8 cellular contexts compared by ENCODE assay signal in genomic region chr4:38674206-38675144, GRCh38. TPM values are rescaled to one million over a fixed set of nuclear protein-coding genes. Genes with fewer than 3 reads are reported as not detected.
DNase-seq lines count a peak whose midpoint lies in the region; ATAC-seq, FAIRE-seq and TF ChIP-seq lines count a peak whose summit lies in the region.

No MANE protein-coding gene starts in this region.

- FAIRE-seq in HepG2 (lab: Jason Lieb, UNC): peak; percentile 52

- TF ChIP-seq EP300 in HepG2 (IDR thresholded peaks at IDR 0.05; ENCODE audit: low read depth in 2 of 2, low read length in 2 of 2) (no peak), HepG2 (CRISPR knock-in tag; IDR thresholded peaks at IDR 0.05; ENCODE audit: borderline replicate concordance) (no peak)

- BruUV-seq in HepG2 (replicated peaks; lab: Mats Ljungman, UMichigan): no TSS peak

- no peak for DNase-seq in activated CD4-positive, alpha-beta T cell treated with anti-CD3 and anti-CD28 coated beads for 36 hours
- DNase-seq in activated CD4-positive, alpha-beta T cell treated with anti-CD3 and anti-CD28 coated beads for 4 hours: no peak
- DNase-seq in ascending aorta (ENCODE audit: low spot score in 2 of 2): no peak
- peak; percentile 31 for DNase-seq in HepG2 (ENCODE audit: low spot score)
- peak in 1 of 2 donors; percentile 34 for DNase-seq in thyroid gland
- DNase-seq in amniotic stem cell (lab: John Stamatoyannopoulos, UW): no peak
- DNase-seq in AML-193 (lab: John Stamatoyannopoulos, UW): no peak
- no peak for DNase-seq in NCI-H187 treated with DMSO at 0.1 percent for 48 hours (lab: John Stamatoyannopoulos, UW)

- H3K4me3 Mint-ChIP-seq in activated CD4-positive, alpha-beta T cell treated with anti-CD3 and anti-CD28 coated beads for 36 hours: peak overlapping the region; percentile 47

- peaks cover 5% of the 10 kb centered on the region for H3K36me3 Mint-ChIP-seq in activated CD4-positive, alpha-beta T cell treated with anti-CD3 and anti-CD28 coated beads for 36 hours (ENCODE audit: low read depth)

- peaks cover 43% of the 10 kb centered on the region for H4K20me1 ChIP-seq in HepG2 (ENCODE audit: insufficient read depth, low read length)

- intact Hi-C loops in activated CD4-positive, alpha-beta T cell treated with anti-CD3 and anti-CD28 coated beads for 36 hours (cut with DNase I, micrococcal nuclease): loop anchor here (1.0 to 5.0 kb wide), 8 partner anchors 57 to 612 kb away; no protein-coding TSS in a partner anchor
- intact Hi-C loops in ascending aorta (cut with DNase I): loop anchor here (1.0 to 5.0 kb wide), 4 partner anchors 354 to 612 kb away; no protein-coding TSS in a partner anchor
- intact Hi-C loops in HepG2 (cut with micrococcal nuclease; ENCODE audit: unreplicated experiment): loop anchor here (1.0 to 10.0 kb wide), 7 partner anchors 58 to 612 kb away; no protein-coding TSS in a partner anchor
- intact Hi-C loops in thyroid gland (cut with DNase I): loop anchor here (5.0 to 10.0 kb wide), 3 partner anchors 352 to 620 kb away; no protein-coding TSS in a partner anchor

- peak overlapping the region; percentile 81 for H3K4me2 ChIP-seq in HepG2 (ENCODE audit: low read depth, low read length)

- peak; percentile 25 for ATAC-seq in activated CD4-positive, alpha-beta T cell treated with anti-CD3 and anti-CD28 coated beads for 36 hours
- peak; percentile 41 for ATAC-seq in HepG2

- H2AFZ ChIP-seq in HepG2 (ENCODE audit: low read length): no peak overlapping the region

- peak overlapping the region; percentile 15 to 51 for H3K4me3 ChIP-seq in ascending aorta
- H3K4me3 ChIP-seq in HepG2 (replicated peaks in 1 of 3; ENCODE audit: insufficient read depth in 1 of 3, low read depth in 2 of 3, low read length in 3 of 3): peak overlapping the region; percentile 3 to 57 (median 26); a peak in 3 of 6 replicates
- no peak overlapping the region for H3K4me3 ChIP-seq in thyroid gland (replicated peaks in 1 of 3)

- TF ChIP-seq CTCF in ascending aorta (IDR thresholded peaks at IDR 0.05) (no peak), HepG2 (CRISPR knock-in tag; IDR thresholded peaks at IDR 0.05) (no peak), thyroid gland (IDR thresholded peaks at IDR 0.05) (no peak)

- H3K27ac ChIP-seq in ascending aorta (peak overlapping the region; percentile 91 to 99), HepG2 (ENCODE audit: extremely low read length, insufficient read depth, low read length) (peak overlapping the region; percentile 78), thyroid gland (peak overlapping the region; percentile 73 to 97 (median 91))

- H3K9me3 Mint-ChIP-seq in activated CD4-positive, alpha-beta T cell treated with anti-CD3 and anti-CD28 coated beads for 36 hours (ENCODE audit: low read depth): no peaks in the 10 kb centered on the region

- peaks cover 88% of the 10 kb centered on the region for H3K4me1 Mint-ChIP-seq in activated CD4-positive, alpha-beta T cell treated with anti-CD3 and anti-CD28 coated beads for 36 hours

- peaks cover 97% of the 10 kb centered on the region for H3K79me2 ChIP-seq in HepG2 (ENCODE audit: insufficient read depth, low read length)

- CTCF ChIA-PET in activated CD4-positive, alpha-beta T cell treated with anti-CD3 and anti-CD28 coated beads for 36 hours (lab: Charles Lee): interaction anchor here (0.6 to 4.9 kb wide), 42 partner anchors 8 to 839 kb away, joined by 3 to 112 read pairs (median 3); no protein-coding TSS in a partner anchor
- CTCF ChIA-PET in HepG2 (lab: Yijun Ruan, JAX; ENCODE audit: low intra/inter-chr PET ratio, low total read pairs): interaction anchor here (1.9 to 3.0 kb wide), 3 partner anchors 355 to 612 kb away, joined by 9 to 32 read pairs (median 10); no protein-coding TSS in a partner anchor

- no peaks in the 10 kb centered on the region for H3K9me3 ChIP-seq in ascending aorta
- H3K9me3 ChIP-seq in HepG2 (ENCODE audit: low read length): no peaks in the 10 kb centered on the region
- H3K9me3 ChIP-seq in thyroid gland: no peaks in the 10 kb centered on the region

- POLR2A ChIA-PET in activated CD4-positive, alpha-beta T cell treated with anti-CD3 and anti-CD28 coated beads for 36 hours (lab: Charles Lee): interaction anchor here (0.6 to 0.7 kb wide), 3 partner anchors 324 to 491 kb away, joined by 3 to 4 read pairs (median 3); no protein-coding TSS in a partner anchor
- POLR2A ChIA-PET in HepG2 (lab: Yijun Ruan, JAX): interaction anchor here (0.9 to 2.6 kb wide), 6 partner anchors 9 to 495 kb away, joined by 3 to 9 read pairs (median 6); no protein-coding TSS in a partner anchor

- peak overlapping the region; percentile 26 for H3K27ac Mint-ChIP-seq in activated CD4-positive, alpha-beta T cell treated with anti-CD3 and anti-CD28 coated beads for 36 hours

- no peak for TF ChIP-seq RAD21 in HepG2 (CRISPR knock-in tag; IDR thresholded peaks at IDR 0.05)

- in situ Hi-C loops in HepG2 (cut with HindIII; ENCODE audit: extremely low pct_ligation_motif_present, low pct_unique_long_range_greater_than_20kb): loop anchor here (5.0 kb wide), 3 partner anchors 357 to 597 kb away; no protein-coding TSS in a partner anchor

- 20% methylated on average over 13 of the region's 13 CpGs for WGBS in HepG2 (ENCODE audit: low lambda C conversion rate)
- WGBS in thyroid gland, 2 donors: 32 to 34% methylated on average over 13 of the region's 13 CpGs

- H3K36me3 ChIP-seq in ascending aorta (no peaks in the 10 kb centered on the region), HepG2 (replicated peaks in 1 of 2; ENCODE audit: control insufficient read depth in 1 of 2, insufficient read depth in 2 of 2, low read length in 2 of 2) (peaks cover 0 to 15% of the 10 kb centered on the region in 2 experiments; a peak in 3 of 5 replicates), thyroid gland (no peaks in the 10 kb centered on the region)

- peaks cover 47 to 77% of the 10 kb centered on the region in 2 donors for H3K4me1 ChIP-seq in ascending aorta
- H3K4me1 ChIP-seq in HepG2 (ENCODE audit: insufficient read depth, low read length): peaks cover 83% of the 10 kb centered on the region
- H3K4me1 ChIP-seq in thyroid gland: peaks cover 68 to 78% of the 10 kb centered on the region in 2 donors

- no peaks in the 10 kb centered on the region for H3K27me3 Mint-ChIP-seq in activated CD4-positive, alpha-beta T cell treated with anti-CD3 and anti-CD28 coated beads for 36 hours

- TF ChIP-seq POLR2A in HepG2 (IDR thresholded peaks at IDR 0.05; ENCODE audit: insufficient read depth in 1 of 2, low read depth in 2 of 2, low read length in 2 of 2) (peak in 1 of 2 experiments; percentile 54; a peak in 3 of 4 replicates), thyroid gland (IDR thresholded peaks at IDR 0.05) (no peak)

- H3K9ac ChIP-seq in HepG2 (ENCODE audit: insufficient read depth, low read depth, low read length): peak overlapping the region; percentile 37

- no peaks in the 10 kb centered on the region for H3K27me3 ChIP-seq in ascending aorta
- no peaks in the 10 kb centered on the region for H3K27me3 ChIP-seq in HepG2 (ENCODE audit: control insufficient read depth in 1 of 2, insufficient read depth in 2 of 2, low read length in 2 of 2)
- H3K27me3 ChIP-seq in thyroid gland: no peaks in the 10 kb centered on the region

TF ChIP-seq in HepG2, 621 proteins besides CTCF, POLR2A, EP300 and RAD21 (continues in another document):
- TF ChIP-seq ETV6 (CRISPR knock-in tag; conservative IDR thresholded peaks at IDR 0.05): no peak
- TF ChIP-seq SIX1 (CRISPR knock-in tag; IDR thresholded peaks at IDR 0.05; ENCODE audit: borderline replicate concordance): no peak; the same call in 1 of the 2 replicates
- TF ChIP-seq U2AF1 (optimal IDR thresholded peaks at IDR 0.05; ENCODE audit: low read depth, low read length): no peak
- TF ChIP-seq RBFOX2 (IDR thresholded peaks at IDR 0.05; ENCODE audit: low read depth, low read length): peak; percentile 69
- TF ChIP-seq ZNF678 (CRISPR knock-in tag; IDR thresholded peaks at IDR 0.05): no peak
- no peak for TF ChIP-seq EHMT2 (IDR thresholded peaks at IDR 0.05; ENCODE audit: borderline replicate concordance, low read depth, low read length)
- TF ChIP-seq ZNF879 (CRISPR knock-in tag; IDR thresholded peaks at IDR 0.05): no peak
- TF ChIP-seq FOSL2 (CRISPR knock-in tag; IDR thresholded peaks at IDR 0.05): no peak
- TF ChIP-seq ZFP36 (IDR thresholded peaks at IDR 0.05; ENCODE audit: borderline replicate concordance, low read depth, low read length, partially characterized antibody): no peak
- TF ChIP-seq DRAP1 (CRISPR knock-in tag; IDR thresholded peaks at IDR 0.05): peak; percentile 49; the same call in 1 of the 2 replicates

RNA-seq across cellular contexts. Expression of gene KLF3, which starts 10.5 kb away (rescaled TPM):
- 1 to 10 TPM; 6.1 to 6.2 TPM for total RNA-seq in activated CD4-positive, alpha-beta T cell treated with anti-CD3 and anti-CD28 coated beads for 36 hours
- total RNA-seq in ascending aorta (21.5 TPM), HepG2 (2016; rRNA removed; fragmentation: Illumina TruSeq; extraction: Trizol) (29.1 and 45.2 TPM in 2 replicates), thyroid gland (10 to 100 TPM; 60.4 to 71.2 (median 64.8) TPM)
- total RNA-seq in HepG2 (2016; cell fraction: cytosol; rRNA removed; fragmentation: Illumina TruSeq; extraction: Trizol; ENCODE audit: low read depth): 5.0 and 6.9 TPM in 2 replicates
- total RNA-seq in HepG2 (2016; cell fraction: insoluble cytoplasmic fraction; rRNA removed; fragmentation: Illumina TruSeq; extraction: Trizol): 29.1 and 39.1 TPM in 2 replicates
- 27.0 and 29.9 TPM in 2 replicates for total RNA-seq in HepG2 (2016; cell fraction: membrane; rRNA removed; fragmentation: Illumina TruSeq; extraction: Trizol)
- 38.1 and 42.0 TPM in 2 replicates for total RNA-seq in HepG2 (2016; cell fraction: nucleus; rRNA removed; fragmentation: Illumina TruSeq; extraction: Trizol)
- polyA plus RNA-seq in HepG2 (2011; rRNA removed): 32.2 and 37.8 TPM in 2 replicates
- polyA plus RNA-seq in HepG2 (2011; cell fraction: cytosol; rRNA removed): 23.4 and 26.9 TPM in 2 replicates
- polyA plus RNA-seq in HepG2 (2011; cell fraction: nucleus; rRNA removed): 34.9 and 36.5 TPM in 2 replicates
- 35.9 and 36.8 TPM in 2 replicates for polyA plus RNA-seq in HepG2 (2012)
- 12.2 and 13.0 TPM in 2 replicates for polyA plus RNA-seq in HepG2 (2016; cell fraction: cytosol; fragmentation: Illumina TruSeq; extraction: Trizol; ENCODE audit: low read depth)
- 46.7 and 48.9 TPM in 2 replicates for polyA plus RNA-seq in HepG2 (2016; cell fraction: insoluble cytoplasmic fraction; fragmentation: Illumina TruSeq; extraction: Trizol; ENCODE audit: low read depth)
- 28.6 and 30.0 TPM in 2 replicates for polyA plus RNA-seq in HepG2 (2016; cell fraction: membrane; fragmentation: Illumina TruSeq; extraction: Trizol; ENCODE audit: low read depth)
- 40.1 and 41.8 TPM in 2 replicates for polyA plus RNA-seq in HepG2 (2016; cell fraction: nucleus; fragmentation: Illumina TruSeq; extraction: Trizol; ENCODE audit: insufficient read depth, low read depth)
- polyA minus RNA-seq in HepG2 (2011; rRNA and poly(A)+ RNA removed; ENCODE audit: low replicate concordance): 23.8 and 59.2 TPM in 2 replicates
- polyA minus RNA-seq in HepG2 (2011; cell fraction: cytosol; rRNA and poly(A)+ RNA removed): 32.1 and 36.4 TPM in 2 replicates
- polyA minus RNA-seq in HepG2 (2011; cell fraction: nucleus; rRNA and poly(A)+ RNA removed): 148 and 153 TPM in 2 replicates

Comparison
In these comparisons a context has a peak if more than half of its experiments do, and no peak if none do; other contexts are left out.
1. H3K4me3 ChIP-seq: peak in ascending aorta (2 of 2) and HepG2 (3 of 3); none in thyroid gland (0 of 3).
2. Peak in every context shown above with its lines, with median percentiles within 50 percentile points of each other: H3K27ac ChIP-seq.